In the genomic region with DNA sequence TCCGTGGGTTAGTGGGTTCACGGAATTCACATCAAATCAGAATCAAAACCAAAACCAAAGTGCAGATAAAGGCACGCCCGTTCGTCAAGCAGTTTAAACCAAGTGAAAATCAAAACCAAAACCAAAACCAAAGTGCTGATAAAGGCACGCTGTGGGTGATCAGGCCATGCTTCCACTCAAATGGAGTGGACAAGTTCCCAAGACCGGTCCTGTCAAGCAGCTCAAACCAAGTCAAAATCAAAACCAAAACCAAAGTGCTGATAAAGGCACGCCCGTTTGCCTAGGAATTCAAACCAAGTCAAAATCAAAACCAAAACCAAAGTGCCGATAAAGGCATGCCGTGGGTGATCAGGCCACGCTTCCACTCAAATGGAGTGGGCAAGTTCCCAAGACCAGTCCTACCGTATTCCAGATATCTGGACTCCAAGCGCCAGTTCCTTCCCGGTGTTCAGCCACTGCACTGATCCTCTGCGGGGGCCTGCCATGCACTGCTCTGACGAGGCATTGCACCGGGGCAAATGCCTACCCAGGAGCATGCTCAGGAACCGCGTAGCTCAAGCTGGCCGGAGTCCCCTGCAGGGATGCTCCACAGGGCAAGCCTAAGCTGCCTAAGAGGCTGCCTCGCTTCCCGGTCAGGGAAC, we compare ENCODE assay signal across 1 cellular context.
A peak's percentile ranks its signal among the peaks of the same experiment; 100 is the strongest.
TF ChIP-seq lines count a peak whose summit lies in the region.

No MANE protein-coding gene starts in this region.

TF ChIP-seq in GM12878, 131 proteins besides CTCF, POLR2A, EP300 and RAD21:
- TF ChIP-seq ASH2L (IDR thresholded peaks at IDR 0.05; ENCODE audit: borderline replicate concordance, low read depth) (peak; percentile 54; the same call in 1 of the 2 replicates), RUNX3 (IDR thresholded peaks at IDR 0.05; ENCODE audit: low read length) (peak; percentile 49; the same call in 1 of the 2 replicates), ATF7 (IDR thresholded peaks at IDR 0.05; ENCODE audit: low read depth) (peak; percentile 28; the same call in 1 of the 2 replicates), HDGF (IDR thresholded peaks at IDR 0.05) (peak; percentile 79), NBN (IDR thresholded peaks at IDR 0.05) (peak; percentile 83; the same call in 1 of the 2 replicates), ZNF207 (IDR thresholded peaks at IDR 0.05; ENCODE audit: borderline replicate concordance) (0 out of 2 replicates have a peak, but pooled peaks have one; percentile 41), BHLHE40 (IDR thresholded peaks at IDR 0.05; ENCODE audit: borderline replicate concordance in 1 of 2, low read depth in 2 of 2, low read length in 1 of 2) (peak in 1 of 2 experiments; percentile 52; a peak in 2 of 4 replicates)
- TF ChIP-seq, protein P1, sequence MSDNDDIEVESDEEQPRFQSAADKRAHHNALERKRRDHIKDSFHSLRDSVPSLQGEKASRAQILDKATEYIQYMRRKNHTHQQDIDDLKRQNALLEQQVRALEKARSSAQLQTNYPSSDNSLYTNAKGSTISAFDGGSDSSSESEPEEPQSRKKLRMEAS (IDR thresholded peaks at IDR 0.05; ENCODE audit: low read depth, low read length): peak; percentile 37; the same call in 1 of the 2 replicates
- TF ChIP-seq, protein P2, sequence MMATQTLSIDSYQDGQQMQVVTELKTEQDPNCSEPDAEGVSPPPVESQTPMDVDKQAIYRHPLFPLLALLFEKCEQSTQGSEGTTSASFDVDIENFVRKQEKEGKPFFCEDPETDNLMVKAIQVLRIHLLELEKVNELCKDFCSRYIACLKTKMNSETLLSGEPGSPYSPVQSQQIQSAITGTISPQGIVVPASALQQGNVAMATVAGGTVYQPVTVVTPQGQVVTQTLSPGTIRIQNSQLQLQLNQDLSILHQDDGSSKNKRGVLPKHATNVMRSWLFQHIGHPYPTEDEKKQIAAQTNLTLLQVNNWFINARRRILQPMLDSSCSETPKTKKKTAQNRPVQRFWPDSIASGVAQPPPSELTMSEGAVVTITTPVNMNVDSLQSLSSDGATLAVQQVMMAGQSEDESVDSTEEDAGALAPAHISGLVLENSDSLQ (IDR thresholded peaks at IDR 0.05): peak; percentile 56; the same call in 1 of the 2 replicates
- TF ChIP-seq, protein P3, sequence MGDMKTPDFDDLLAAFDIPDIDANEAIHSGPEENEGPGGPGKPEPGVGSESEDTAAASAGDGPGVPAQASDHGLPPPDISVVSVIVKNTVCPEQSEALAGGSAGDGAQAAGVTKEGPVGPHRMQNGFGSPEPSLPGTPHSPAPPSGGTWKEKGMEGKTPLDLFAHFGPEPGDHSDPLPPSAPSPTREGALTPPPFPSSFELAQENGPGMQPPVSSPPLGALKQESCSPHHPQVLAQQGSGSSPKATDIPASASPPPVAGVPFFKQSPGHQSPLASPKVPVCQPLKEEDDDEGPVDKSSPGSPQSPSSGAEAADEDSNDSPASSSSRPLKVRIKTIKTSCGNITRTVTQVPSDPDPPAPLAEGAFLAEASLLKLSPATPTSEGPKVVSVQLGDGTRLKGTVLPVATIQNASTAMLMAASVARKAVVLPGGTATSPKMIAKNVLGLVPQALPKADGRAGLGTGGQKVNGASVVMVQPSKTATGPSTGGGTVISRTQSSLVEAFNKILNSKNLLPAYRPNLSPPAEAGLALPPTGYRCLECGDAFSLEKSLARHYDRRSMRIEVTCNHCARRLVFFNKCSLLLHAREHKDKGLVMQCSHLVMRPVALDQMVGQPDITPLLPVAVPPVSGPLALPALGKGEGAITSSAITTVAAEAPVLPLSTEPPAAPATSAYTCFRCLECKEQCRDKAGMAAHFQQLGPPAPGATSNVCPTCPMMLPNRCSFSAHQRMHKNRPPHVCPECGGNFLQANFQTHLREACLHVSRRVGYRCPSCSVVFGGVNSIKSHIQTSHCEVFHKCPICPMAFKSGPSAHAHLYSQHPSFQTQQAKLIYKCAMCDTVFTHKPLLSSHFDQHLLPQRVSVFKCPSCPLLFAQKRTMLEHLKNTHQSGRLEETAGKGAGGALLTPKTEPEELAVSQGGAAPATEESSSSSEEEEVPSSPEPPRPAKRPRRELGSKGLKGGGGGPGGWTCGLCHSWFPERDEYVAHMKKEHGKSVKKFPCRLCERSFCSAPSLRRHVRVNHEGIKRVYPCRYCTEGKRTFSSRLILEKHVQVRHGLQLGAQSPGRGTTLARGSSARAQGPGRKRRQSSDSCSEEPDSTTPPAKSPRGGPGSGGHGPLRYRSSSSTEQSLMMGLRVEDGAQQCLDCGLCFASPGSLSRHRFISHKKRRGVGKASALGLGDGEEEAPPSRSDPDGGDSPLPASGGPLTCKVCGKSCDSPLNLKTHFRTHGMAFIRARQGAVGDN (IDR thresholded peaks at IDR 0.05): 0 out of 2 replicates have a peak, but pooled peaks have one; percentile 18
- TF ChIP-seq, protein P4, sequence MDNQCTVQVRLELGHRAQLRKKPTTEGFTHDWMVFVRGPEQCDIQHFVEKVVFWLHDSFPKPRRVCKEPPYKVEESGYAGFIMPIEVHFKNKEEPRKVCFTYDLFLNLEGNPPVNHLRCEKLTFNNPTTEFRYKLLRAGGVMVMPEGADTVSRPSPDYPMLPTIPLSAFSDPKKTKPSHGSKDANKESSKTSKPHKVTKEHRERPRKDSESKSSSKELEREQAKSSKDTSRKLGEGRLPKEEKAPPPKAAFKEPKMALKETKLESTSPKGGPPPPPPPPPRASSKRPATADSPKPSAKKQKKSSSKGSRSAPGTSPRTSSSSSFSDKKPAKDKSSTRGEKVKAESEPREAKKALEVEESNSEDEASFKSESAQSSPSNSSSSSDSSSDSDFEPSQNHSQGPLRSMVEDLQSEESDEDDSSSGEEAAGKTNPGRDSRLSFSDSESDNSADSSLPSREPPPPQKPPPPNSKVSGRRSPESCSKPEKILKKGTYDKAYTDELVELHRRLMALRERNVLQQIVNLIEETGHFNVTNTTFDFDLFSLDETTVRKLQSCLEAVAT (IDR thresholded peaks at IDR 0.05): peak; percentile 96
